In genomic region chr4:80266902-80267380, GRCh38 we compare ENCODE assay signal across 8 cellular contexts. TPM values are rescaled to one million over a fixed set of nuclear protein-coding genes. Genes with fewer than 3 reads are reported as not detected.
DNase-seq lines count a peak whose midpoint lies in the region; ATAC-seq and TF ChIP-seq lines count a peak whose summit lies in the region.

No MANE protein-coding gene starts in this region.

- peak; percentile 30 for DNase-seq in AG08395 (ENCODE audit: low spot score)
- peak; percentile 64 for DNase-seq in H7
- no peak for DNase-seq in T-helper 17 cell
- peak; percentile 61 for DNase-seq in fibroblast of pulmonary artery (ENCODE audit: low read depth)
- DNase-seq in posterior cingulate gyrus, result peak in 6 of 10 donors; percentile 18 to 82 (median 58)
- DNase-seq in NCI-H187 treated with DMSO at 0.1 percent for 48 hours (lab: John Stamatoyannopoulos, UW), result no peak
- no peak for DNase-seq in epidermal melanocyte (ENCODE audit: insufficient read length, low spot score)

- no peaks in the 10 kb centered on the region for H3K36me3 ChIP-seq in H7 (replicated peaks; ENCODE audit: control insufficient read depth, insufficient read depth, low read length)

- H3K27me3 ChIP-seq in H7 (ENCODE audit: control insufficient read depth, insufficient read depth, low read length), result peaks cover 89% of the 10 kb centered on the region

- intact Hi-C loops in posterior cingulate gyrus (cut with DNase I), result no loop called here

- no peak overlapping the region for H3K27ac Mint-ChIP-seq in T-helper 17 cell

- H3K4me3 ChIP-seq in H7 (ENCODE audit: insufficient read depth, low read depth, low read length), result peak overlapping the region; percentile 26
- peak overlapping the region; percentile 87 for H3K4me3 ChIP-seq in fibroblast of pulmonary artery (replicated peaks; ENCODE audit: low read depth, low read length)

- peaks cover 31% of the 10 kb centered on the region for H3K4me1 Mint-ChIP-seq in T-helper 17 cell

- ATAC-seq in T-helper 17 cell (peak; percentile 23), GM18870 (IDR thresholded peaks at IDR 0.05; ENCODE audit: unreplicated experiment) (no peak)

- peaks cover 7% of the 10 kb centered on the region for H3K36me3 Mint-ChIP-seq in T-helper 17 cell (ENCODE audit: low read depth)

- peak overlapping the region; percentile 83 for H3K4me3 Mint-ChIP-seq in T-helper 17 cell

- H3K9me3 ChIP-seq in T-helper 17 cell (ENCODE audit: control insufficient read depth, low read length, poor library complexity, severe bottlenecking), result no peaks in the 10 kb centered on the region

- peaks cover 93% of the 10 kb centered on the region for H3K27me3 Mint-ChIP-seq in T-helper 17 cell

- no peak for TF ChIP-seq CTCF in fibroblast of pulmonary artery (IDR thresholded peaks at IDR 0.05; ENCODE audit: low read length, missing control alignments)

RNA-seq across cellular contexts. Expression of gene FGF5, which starts 0.5 kb away (rescaled TPM):
- not detected in 2 replicates for total RNA-seq in H7 (2014; rRNA removed; shearing (Covaris generic))
- total RNA-seq in T-helper 17 cell, result under 1 TPM; 0.05 to 0.08 TPM

Comparison
In these comparisons a context has a peak if more than half of its experiments do, and no peak if none do; other contexts are left out.
1. DNase-seq: peak in AG08395 (single experiment), H7 (single experiment), fibroblast of pulmonary artery (single experiment) and posterior cingulate gyrus (6 of 10); none in T-helper 17 cell (0 of 3), NCI-H187 treated with DMSO at 0.1 percent for 48 hours (single experiment) and epidermal melanocyte (single experiment).